Comparison of ENCODE assay signal across 8 cellular contexts in the genomic region with DNA sequence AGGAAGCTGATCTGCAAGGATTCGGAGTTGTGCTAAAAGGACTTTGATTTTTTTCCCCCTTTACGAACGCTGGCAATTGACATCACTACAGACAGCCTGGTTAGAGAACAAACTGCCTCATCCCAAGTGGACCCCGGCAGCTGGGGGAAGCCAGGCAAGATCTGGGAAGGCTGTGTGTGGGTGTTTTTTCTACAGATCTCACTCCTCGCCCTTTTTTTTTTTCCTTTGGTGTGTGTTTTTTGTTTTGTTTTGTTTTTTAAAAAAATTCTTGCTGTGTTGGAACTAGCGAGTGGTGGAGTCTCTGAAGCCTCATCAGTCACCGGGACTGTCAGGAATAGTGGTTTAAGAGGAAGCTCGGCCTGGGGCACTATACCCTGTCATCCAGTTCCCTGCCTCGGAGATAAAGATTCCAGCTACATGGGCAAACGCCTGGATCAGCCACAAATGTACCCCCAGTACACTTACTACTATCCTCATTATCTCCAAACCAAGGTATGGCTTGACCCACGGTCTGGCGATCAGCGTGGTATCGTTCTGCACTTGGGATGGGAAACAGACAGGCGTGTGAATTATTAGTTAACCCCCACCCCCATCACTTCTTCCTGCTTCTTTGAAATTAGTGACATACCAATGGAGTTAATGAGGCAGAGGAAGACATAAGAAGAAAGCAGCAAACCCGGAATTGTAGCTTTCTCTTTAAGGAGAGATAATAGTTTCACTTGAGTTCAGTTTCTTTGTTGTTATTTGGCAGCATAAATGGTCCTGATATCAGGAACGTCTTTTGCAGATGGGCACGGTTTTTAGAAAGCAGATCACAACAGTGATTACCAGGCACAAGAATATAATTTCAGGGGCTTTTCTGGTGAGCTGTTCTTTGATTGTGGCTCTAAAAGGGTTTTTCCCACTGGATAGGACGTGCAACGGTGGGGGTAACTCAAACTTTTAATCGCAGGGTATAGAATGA. TPM values are rescaled to one million over a fixed set of nuclear protein-coding genes. Genes with fewer than 3 reads are reported as not detected.
A peak's percentile ranks its signal among the peaks of the same experiment; 100 is the strongest.
DNase-seq lines count a peak whose midpoint lies in the region; ATAC-seq and TF ChIP-seq lines count a peak whose summit lies in the region.

No MANE protein-coding gene starts in this region.

- intact Hi-C loops in esophagus muscularis mucosa (cut with DNase I), result loop anchor here (5.0 to 10.0 kb wide), 5 partner anchors 56 to 476 kb away; no protein-coding TSS in a partner anchor

- H3K36me3 ChIP-seq in SJSA1 (no peaks in the 10 kb centered on the region), esophagus muscularis mucosa (no peaks in the 10 kb centered on the region)

- no peaks in the 10 kb centered on the region for H3K9me3 Mint-ChIP-seq in activated CD4-positive, alpha-beta T cell treated with anti-CD3 and anti-CD28 coated beads, Interleukin-2, amount 10 ng/mL, durations not matched to agents 7 days and 5 days
- H3K9me3 Mint-ChIP-seq in nephron, result no peaks in the 10 kb centered on the region

- H3K4me3 Mint-ChIP-seq in activated CD4-positive, alpha-beta T cell treated with anti-CD3 and anti-CD28 coated beads, Interleukin-2, amount 10 ng/mL, durations not matched to agents 7 days and 5 days, result peak overlapping the region; percentile 75
- peak overlapping the region; percentile 87 to 96 (median 88) for H3K4me3 Mint-ChIP-seq in nephron

- TF ChIP-seq EP300 in esophagus muscularis mucosa (IDR thresholded peaks at IDR 0.05), result no peak

- H3K4me1 Mint-ChIP-seq in activated CD4-positive, alpha-beta T cell treated with anti-CD3 and anti-CD28 coated beads, Interleukin-2, amount 10 ng/mL, durations not matched to agents 7 days and 5 days, result peaks cover 31% of the 10 kb centered on the region
- peaks cover 45% of the 10 kb centered on the region for H3K4me1 Mint-ChIP-seq in nephron

- H3K27me3 ChIP-seq in SJSA1 (replicated peaks) (no peaks in the 10 kb centered on the region), esophagus muscularis mucosa (no peaks in the 10 kb centered on the region)

- TF ChIP-seq CTCF in esophagus muscularis mucosa (IDR thresholded peaks at IDR 0.05), result no peak
- no peak for TF ChIP-seq CTCF in nephron (IDR thresholded peaks at IDR 0.05; ENCODE audit: unreplicated experiment in 3 of 3)

- no peak for TF ChIP-seq POLR2A in esophagus muscularis mucosa (IDR thresholded peaks at IDR 0.05; ENCODE audit: low read depth)

- peaks cover 17% of the 10 kb centered on the region for H3K4me1 ChIP-seq in SJSA1 (replicated peaks)
- H3K4me1 ChIP-seq in esophagus muscularis mucosa, result peaks cover 3 to 47% (median 37%) of the 10 kb centered on the region in 4 donors

- CTCF ChIA-PET in activated CD4-positive, alpha-beta T cell treated with anti-CD3 and anti-CD28 coated beads, Interleukin-2, amount 10 ng/mL, durations not matched to agents 7 days and 5 days (lab: Charles Lee), result no interaction called here

- peak overlapping the region; percentile 7 for H3K27ac Mint-ChIP-seq in activated CD4-positive, alpha-beta T cell treated with anti-CD3 and anti-CD28 coated beads, Interleukin-2, amount 10 ng/mL, durations not matched to agents 7 days and 5 days
- peak overlapping the region; percentile 96 to 98 (median 98) for H3K27ac Mint-ChIP-seq in nephron

- DNase-seq in activated CD4-positive, alpha-beta T cell treated with anti-CD3 and anti-CD28 coated beads, Interleukin-2, amount 10 ng/mL, durations not matched to agents 7 days and 5 days, result no peak
- no peak for DNase-seq in activated CD4-positive, alpha-beta T cell treated with anti-CD3 and anti-CD28 coated beads for 4 hours
- DNase-seq in SJSA1 (ENCODE audit: low read depth in 1 of 2, low spot score in 2 of 2), result peak in 1 of 2 experiments; percentile 69
- DNase-seq in esophagus muscularis mucosa (ENCODE audit: extremely low spot score), result no peak
- no peak for DNase-seq in hepatic stellate cell (ENCODE audit: low spot score)
- DNase-seq in KG1 (lab: John Stamatoyannopoulos, UW), result no peak

- H3K36me3 Mint-ChIP-seq in activated CD4-positive, alpha-beta T cell treated with anti-CD3 and anti-CD28 coated beads, Interleukin-2, amount 10 ng/mL, durations not matched to agents 7 days and 5 days (ENCODE audit: low read depth), result no peaks in the 10 kb centered on the region
- no peaks in the 10 kb centered on the region for H3K36me3 Mint-ChIP-seq in nephron (ENCODE audit: low read depth)

- ATAC-seq in HG02840 (IDR thresholded peaks at IDR 0.05; ENCODE audit: low FRiP score, unreplicated experiment), result peak; percentile 78

- WGBS in esophagus muscularis mucosa, result 2% methylated on average over 21 of the region's 21 CpGs

- H3K27ac ChIP-seq in SJSA1 (peak overlapping the region; percentile 95), esophagus muscularis mucosa (replicated peaks in 1 of 4) (peak overlapping the region; percentile 77 to 90 (median 88))

- H3K9me3 ChIP-seq in SJSA1 (replicated peaks), result no peaks in the 10 kb centered on the region
- H3K9me3 ChIP-seq in esophagus muscularis mucosa, result no peaks in the 10 kb centered on the region

- POLR2A ChIA-PET in activated CD4-positive, alpha-beta T cell treated with anti-CD3 and anti-CD28 coated beads, Interleukin-2, amount 10 ng/mL, durations not matched to agents 7 days and 5 days (lab: Charles Lee), result interaction anchor here (0.6 kb wide), 2 partner anchors 387 to 440 kb away, joined by 3 to 5 read pairs; no protein-coding TSS in a partner anchor

- H3K4me3 ChIP-seq in SJSA1, result peak overlapping the region; percentile 46
- H3K4me3 ChIP-seq in esophagus muscularis mucosa, result peak overlapping the region; percentile 63 to 74 (median 66)

- H3K27me3 Mint-ChIP-seq in activated CD4-positive, alpha-beta T cell treated with anti-CD3 and anti-CD28 coated beads, Interleukin-2, amount 10 ng/mL, durations not matched to agents 7 days and 5 days, result peaks cover 7% of the 10 kb centered on the region
- H3K27me3 Mint-ChIP-seq in nephron (ENCODE audit: low read depth), result no peaks in the 10 kb centered on the region

RNA-seq across cellular contexts. Expression of a gene that starts 0.7 kb away (rescaled TPM):
- under 1 TPM; 0.25 to 0.27 TPM for total RNA-seq in activated CD4-positive, alpha-beta T cell treated with anti-CD3 and anti-CD28 coated beads, Interleukin-2, amount 10 ng/mL, durations not matched to agents 7 days and 5 days
- 31.7 and 47.0 TPM in 2 replicates for total RNA-seq in SJSA1 (2014; rRNA removed; shearing (Covaris generic))
- total RNA-seq in esophagus muscularis mucosa, result 10 to 100 TPM; 53.0 to 81.5 (median 61.2) TPM

Comparison
In these comparisons a context has a peak if more than half of its experiments do, and no peak if none do; other contexts are left out.
1. RNA of a gene that starts 0.7 kb away (total RNA-seq): 53.0 to 81.5 TPM in esophagus muscularis mucosa and 31.7 to 47.0 TPM in SJSA1; 0.25 to 0.27 TPM in activated CD4-positive, alpha-beta T cell treated with anti-CD3 and anti-CD28 coated beads, Interleukin-2, amount 10 ng/mL, durations not matched to agents 7 days and 5 days; every median in the first group is over 10 times any median in the second.